ENCODE assay signal across 11 cellular contexts in the genomic region with DNA sequence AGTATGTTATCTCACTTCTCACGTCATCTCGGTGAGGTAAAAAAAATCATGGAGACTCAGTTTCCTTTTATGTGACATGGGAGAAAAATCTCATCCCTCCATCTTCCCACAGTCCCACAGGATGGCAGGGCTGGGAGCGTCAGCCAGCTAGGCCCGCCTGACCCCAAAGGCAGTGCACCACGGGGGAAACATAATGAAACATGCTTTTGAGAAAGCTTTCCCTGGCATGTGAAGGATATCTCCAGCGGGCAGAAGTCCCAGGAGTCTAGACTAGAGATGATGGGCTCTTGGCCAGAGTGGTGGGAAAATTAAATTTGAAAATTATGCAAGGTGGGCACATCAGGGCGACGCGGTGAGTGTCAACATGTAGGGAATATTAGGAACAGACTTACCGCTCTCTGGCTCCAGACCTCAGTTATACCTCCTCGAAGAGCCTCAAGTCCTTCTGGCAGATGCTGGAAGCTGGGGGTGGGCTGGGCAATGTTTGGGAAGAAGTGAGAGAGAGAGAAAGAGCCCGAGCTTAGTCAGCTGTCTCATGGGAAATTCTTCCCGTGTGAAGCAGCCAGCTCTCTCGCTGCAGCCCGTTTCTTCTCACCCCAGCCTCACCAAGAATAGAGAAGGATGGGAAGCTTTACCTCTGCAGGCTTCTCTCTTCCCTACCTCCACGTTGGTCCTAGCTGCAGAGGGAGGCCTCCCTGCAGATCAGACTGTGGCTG. TPM values are rescaled to one million over a fixed set of nuclear protein-coding genes. Genes with fewer than 3 reads are reported as not detected.
DNase-seq lines count a peak whose midpoint lies in the region; ATAC-seq and TF ChIP-seq lines count a peak whose summit lies in the region.
"Had no signal": no experiment of that assay in that cellular context is flagged by ENCODE, and none has a peak within 500 bp of the region (broad histone marks: within the 10 kb centered on the region; RNA-seq: fewer than 3 reads in every experiment).

No MANE protein-coding gene starts in this region.

- DNase-seq in LHCN-M2 (ENCODE audit: low read depth) (peak; percentile 93), dorsolateral prefrontal cortex (peak in 4 of 10 donors; percentile 43 to 63 (median 46)), middle frontal gyrus (ENCODE audit: extremely low spot score, low spot score) (peak; percentile 6), tibial nerve (ENCODE audit: low spot score in 2 of 2) (peak in 1 of 2 donors; percentile 36), SKM-1 treated with dmso at 0.1 percent for 144 hours (lab: John Stamatoyannopoulos, UW; ENCODE audit: unreplicated experiment) (no peak), HK-2 (ENCODE audit: unreplicated experiment) (no peak), GM20000 (ENCODE audit: low spot score) (no peak)
- DNase-seq: activated CD4-positive, alpha-beta memory T cell treated with anti-CD3 and anti-CD28 coated beads, Interleukin-2, amount 10 ng/mL, durations not matched to agents 7 days and 5 days; activated naive CD8-positive, alpha-beta T cell treated with anti-CD3 and anti-CD28 coated beads, Interleukin-2, amount 10 ng/mL, durations not matched to agents 7 days and 5 days; NCI-H2171 treated with DMSO at 0.1 percent for 48 hours had no signal

- TF ChIP-seq EP300 in tibial nerve (IDR thresholded peaks at IDR 0.05), result no peak

- ATAC-seq in HG03039 (IDR thresholded peaks at IDR 0.05; ENCODE audit: unreplicated experiment), result no peak

- peaks cover 0 to 77% (median 25%) of the 10 kb centered on the region in 4 donors for H3K4me1 ChIP-seq in tibial nerve

- H3K27me3 ChIP-seq in dorsolateral prefrontal cortex (no peaks in the 10 kb centered on the region), tibial nerve (no peaks in the 10 kb centered on the region)

- H3K4me3 ChIP-seq in dorsolateral prefrontal cortex (peak overlapping the region in 2 of 59 donors; percentile 15 to 24), tibial nerve (no peak overlapping the region)

- H3K27ac ChIP-seq in dorsolateral prefrontal cortex (peak overlapping the region; percentile 7 to 96 (median 84)), tibial nerve (peak overlapping the region; percentile 41 to 86 (median 76))

- 30 to 36% methylated on average over 16 of the region's 16 CpGs for WGBS in tibial nerve, 2 donors

- TF ChIP-seq CTCF in dorsolateral prefrontal cortex (IDR thresholded peaks at IDR 0.05 in 54 of 56, conservative IDR thresholded peaks at IDR 0.05 in 2 of 56; ENCODE audit: low read depth in 1 of 56, partially characterized antibody in 56 of 56) (no peak), tibial nerve (IDR thresholded peaks at IDR 0.05) (no peak), GM20000 (IDR thresholded peaks at IDR 0.05; ENCODE audit: extremely low read depth, missing control alignments) (no peak)

- H3K9me3 ChIP-seq in tibial nerve, result no peaks in the 10 kb centered on the region

- H3K36me3 ChIP-seq in tibial nerve, result peaks cover 0 to 49% (median 0%) of the 10 kb centered on the region in 3 donors

- intact Hi-C loops in dorsolateral prefrontal cortex (cut with DNase I), result loop anchor here in 1 of 2 donors (5.0 kb wide), 1 partner anchor 70 kb away; no protein-coding TSS in a partner anchor

- no peak for TF ChIP-seq POLR2A in tibial nerve (IDR thresholded peaks at IDR 0.05)

RNA-seq across cellular contexts. Expression of a gene that starts 52.3 kb away (rescaled TPM):
- total RNA-seq in LHCN-M2 (2014; rRNA removed) (13.5 and 13.9 TPM in 2 replicates), dorsolateral prefrontal cortex (10 to 100 TPM; 17.5 to 42.3 (median 25.3) TPM), tibial nerve (100 to 1,000 TPM in 1 of 4 donors, 10 to 100 TPM in 3; 56.7 to 103 (median 71.0) TPM)
- polyA plus RNA-seq in LHCN-M2 (2012), result 10.7 TPM
- total RNA-seq: activated CD4-positive, alpha-beta memory T cell treated with anti-CD3 and anti-CD28 coated beads, Interleukin-2, amount 10 ng/mL, durations not matched to agents 7 days and 5 days had no signal

Comparison
In these comparisons a context has a peak if more than half of its experiments do, and no peak if none do; other contexts are left out.
1. DNase-seq: peak in LHCN-M2 (single experiment) and middle frontal gyrus (single experiment); none in SKM-1 treated with dmso at 0.1 percent for 144 hours (single experiment), HK-2 (single experiment) and GM20000 (single experiment).